ENCODE assay signal across 26 cellular contexts in genomic region chr11:116046127-116046526, GRCh38.
"Had no signal": no experiment of that assay in that cellular context is flagged by ENCODE, and none has a peak within 500 bp of the region (broad histone marks: within the 10 kb centered on the region; RNA-seq: fewer than 3 reads in every experiment).

No MANE protein-coding gene starts in this region.

- H3K4me1 Mint-ChIP-seq: immature natural killer cell; naive B cell; stimulated activated naive CD8-positive, alpha-beta T cell treated with anti-CD3 and anti-CD28 coated beads, Interleukin-15, amount 100 ng/mL, for 72 hours had no signal

- H3K27me3 Mint-ChIP-seq: stimulated activated naive CD8-positive, alpha-beta T cell treated with anti-CD3 and anti-CD28 coated beads, Interleukin-15, amount 100 ng/mL, for 72 hours had no signal

- H3K36me3 Mint-ChIP-seq: immature natural killer cell; memory B cell; mesothelial cell of epicardium; naive B cell; natural killer cell treated with Interleukin-12 subunit alpha and Interleukin-12 subunit beta and Interleukin-15 and Interleukin-18, amount 100 ng/mL, for 72 hours had no signal

- H3K36me3 ChIP-seq: colonic mucosa, lower lobe of right lung, ovary, right lobe of liver, suprapubic skin, transverse colon, upper lobe of right lung, uterus had no signal

- H3K27me3 ChIP-seq: colonic mucosa, ovary, right lobe of liver, transverse colon, upper lobe of right lung, uterus had no signal

- H3K27ac Mint-ChIP-seq: immature natural killer cell; memory B cell; mesothelial cell of epicardium; natural killer cell treated with Interleukin-12 subunit alpha and Interleukin-12 subunit beta and Interleukin-15 and Interleukin-18, amount 100 ng/mL, for 72 hours; progenitor cell of endocrine pancreas; stimulated activated naive CD8-positive, alpha-beta T cell treated with anti-CD3 and anti-CD28 coated beads, Interleukin-15, amount 100 ng/mL, for 72 hours had no signal

- DNase-seq: colonic mucosa; dermis blood vessel endothelial cell; effector memory CD4-positive, alpha-beta T cell; hypothalamus; immature natural killer cell; left ventricle myocardium superior; lower lobe of right lung; mucosa of descending colon; naive B cell; nucleus accumbens; ovary; small intestine; stimulated activated CD4-positive, alpha-beta T cell treated with anti-CD3 and anti-CD28 coated beads, Interleukin-15, amount 100 ng/mL, for 24 hours; stimulated activated CD4-positive, alpha-beta T cell treated with anti-CD3 and anti-CD28 coated beads, Interleukin-2, amount 100 ng/mL, for 48 hours; stimulated activated CD8-positive, alpha-beta memory T cell treated with anti-CD3 and anti-CD28 coated beads, Interleukin-4, amount 100 ng/mL, for 48 hours; stimulated activated naive CD4-positive, alpha-beta T cell; stimulated activated naive CD8-positive, alpha-beta T cell treated with anti-CD3 and anti-CD28 coated beads, Interleukin-15, amount 100 ng/mL, for 72 hours; transverse colon; upper lobe of right lung; uterus had no signal

- H3K9me3 ChIP-seq: colonic mucosa, lower lobe of right lung, mucosa of descending colon, ovary, right lobe of liver, suprapubic skin, transverse colon, upper lobe of right lung, uterus had no signal

- H3K4me3 Mint-ChIP-seq: immature natural killer cell; memory B cell; mesothelial cell of epicardium; naive B cell; natural killer cell treated with Interleukin-12 subunit alpha and Interleukin-12 subunit beta and Interleukin-15 and Interleukin-18, amount 100 ng/mL, for 72 hours; stimulated activated naive CD8-positive, alpha-beta T cell treated with anti-CD3 and anti-CD28 coated beads, Interleukin-15, amount 100 ng/mL, for 72 hours had no signal

- H3K9me3 Mint-ChIP-seq: memory B cell; mesothelial cell of epicardium; natural killer cell treated with Interleukin-12 subunit alpha and Interleukin-12 subunit beta and Interleukin-15 and Interleukin-18, amount 100 ng/mL, for 72 hours; stimulated activated naive CD8-positive, alpha-beta T cell treated with anti-CD3 and anti-CD28 coated beads, Interleukin-15, amount 100 ng/mL, for 72 hours had no signal

- H3K4me3 ChIP-seq: colonic mucosa, lower lobe of right lung, mucosa of descending colon, ovary, right lobe of liver, suprapubic skin, transverse colon, upper lobe of right lung, uterus had no signal

- H3K4me1 ChIP-seq: colonic mucosa, lower lobe of right lung, right lobe of liver, suprapubic skin, transverse colon, uterus had no signal

- ATAC-seq: left ventricle myocardium superior; lower lobe of right lung; mucosa of descending colon; natural killer cell treated with Interleukin-12 subunit alpha and Interleukin-12 subunit beta and Interleukin-15 and Interleukin-18, amount 100 ng/mL, for 72 hours; right lobe of liver; stimulated activated naive CD8-positive, alpha-beta T cell treated with anti-CD3 and anti-CD28 coated beads, Interleukin-15, amount 100 ng/mL, for 72 hours; upper lobe of right lung had no signal

- H3K27ac ChIP-seq: colonic mucosa, lower lobe of right lung, ovary, right lobe of liver, suprapubic skin, transverse colon, upper lobe of right lung, uterus had no signal
